12 cellular contexts compared by ENCODE assay signal in genomic region chr14:104844306-104845032, GRCh38. TPM values are rescaled to one million over a fixed set of nuclear protein-coding genes. Genes with fewer than 3 reads are reported as not detected.
A peak's percentile ranks its signal among the peaks of the same experiment; 100 is the strongest.
DNase-seq lines count a peak whose midpoint lies in the region; ATAC-seq and TF ChIP-seq lines count a peak whose summit lies in the region.
"Had no signal": no experiment of that assay in that cellular context is flagged by ENCODE, and none has a peak within 500 bp of the region (broad histone marks: within the 10 kb centered on the region; RNA-seq: fewer than 3 reads in every experiment).

No MANE protein-coding gene starts in this region.

- TF ChIP-seq EP300 in stomach (IDR thresholded peaks at IDR 0.05): no peak

- 45 to 49% methylated on average over 19 to 27 of the region's 27 CpGs for WGBS in endodermal cell (ENCODE audit: insufficient coverage in 1 of 2, insufficient read length in 1 of 2), 2 experiments
- WGBS in stomach, 5 donors: 8 to 18% (median 13%) methylated on average over 23 to 27 of the region's 27 CpGs

- H3K36me3 Mint-ChIP-seq in endodermal cell (ENCODE audit: low read depth): peaks cover 2% of the 10 kb centered on the region
- H3K36me3 Mint-ChIP-seq in naive thymus-derived CD4-positive, alpha-beta T cell: peaks cover 0 to 4% (median 0%) of the 10 kb centered on the region in 5 donors

- TF ChIP-seq CTCF in endodermal cell (conservative IDR thresholded peaks at IDR 0.05) (peak; percentile 37), lower lobe of right lung (IDR thresholded peaks at IDR 0.05) (no peak), stomach (IDR thresholded peaks at IDR 0.05) (no peak), brain microvascular endothelial cell (IDR thresholded peaks at IDR 0.05; ENCODE audit: low read depth, low read length, missing control alignments) (no peak)

- peak; percentile 39 for DNase-seq in DMS53 (lab: John Stamatoyannopoulos, UW)
- no peak for DNase-seq in DMS53 treated with DMSO at 0.1 percent for 48 hours (lab: John Stamatoyannopoulos, UW; ENCODE audit: unreplicated experiment)
- peak; percentile 83 for DNase-seq in endodermal cell
- no peak for DNase-seq in lower lobe of right lung
- no peak for DNase-seq in stomach
- DNase-seq in brain microvascular endothelial cell: no peak
- DNase-seq in naive thymus-derived CD4-positive, alpha-beta T cell: no peak
- DNase-seq: ACHN; stimulated activated naive CD4-positive, alpha-beta T cell treated with Interleukin-2 at 50 U/mL for 16 hours had no signal

- TF ChIP-seq POLR2A in stomach (IDR thresholded peaks at IDR 0.05): no peak

- CTCF ChIA-PET in naive thymus-derived CD4-positive, alpha-beta T cell (lab: Charles Lee): no interaction called here

- no peaks in the 10 kb centered on the region for H3K36me3 ChIP-seq in endodermal cell (ENCODE audit: control insufficient read depth, insufficient read depth, low read length)
- H3K36me3 ChIP-seq in lower lobe of right lung: no peaks in the 10 kb centered on the region
- no peaks in the 10 kb centered on the region for H3K36me3 ChIP-seq in stomach
- H3K36me3 ChIP-seq in brain microvascular endothelial cell (replicated peaks): no peaks in the 10 kb centered on the region
- H3K36me3 ChIP-seq in naive thymus-derived CD4-positive, alpha-beta T cell (ENCODE audit: control insufficient read depth in 2 of 3, insufficient read depth in 3 of 3, low read length in 3 of 3): no peaks in the 10 kb centered on the region

- H3K9ac ChIP-seq in endodermal cell (ENCODE audit: extremely low read depth, low read length, poor library complexity, severe bottlenecking): peak overlapping the region; percentile 51

- peak overlapping the region; percentile 64 for H3K4me3 Mint-ChIP-seq in endodermal cell
- H3K4me3 Mint-ChIP-seq in naive thymus-derived CD4-positive, alpha-beta T cell: peak overlapping the region in 3 of 10 donors; percentile 16 to 79 (median 29)
- H3K4me3 Mint-ChIP-seq: T-helper 1 cell treated with Interleukin-12 subunit alpha and Interleukin-12 subunit beta and Interleukin-4 antibody, amounts not matched to agents 30 μg/mL and 1 μg/mL, for 36 hours had no signal

- in situ Hi-C loops in brain microvascular endothelial cell (cut with HindIII; ENCODE audit: low pct_ligation_motif_present, low sequenced_read_pairs): no loop called here

- H3K4me1 ChIP-seq in endodermal cell (ENCODE audit: control insufficient read depth, insufficient read depth, low read length): peaks cover 10% of the 10 kb centered on the region
- H3K4me1 ChIP-seq in lower lobe of right lung: peaks cover 17% of the 10 kb centered on the region
- H3K4me1 ChIP-seq in stomach: peaks cover 16 to 20% (median 19%) of the 10 kb centered on the region in 4 donors
- no peaks in the 10 kb centered on the region for H3K4me1 ChIP-seq in naive thymus-derived CD4-positive, alpha-beta T cell (ENCODE audit: control insufficient read depth in 2 of 2, insufficient read depth in 2 of 2, low read length in 2 of 2)

- peak overlapping the region; percentile 81 for H3K27ac Mint-ChIP-seq in endodermal cell
- no peak overlapping the region for H3K27ac Mint-ChIP-seq in naive thymus-derived CD4-positive, alpha-beta T cell
- H3K27ac Mint-ChIP-seq: T-helper 1 cell treated with Interleukin-12 subunit alpha and Interleukin-12 subunit beta and Interleukin-4 antibody, amounts not matched to agents 30 μg/mL and 1 μg/mL, for 36 hours had no signal

- H3K27me3 ChIP-seq in endodermal cell (ENCODE audit: control insufficient read depth, insufficient read depth, low read length, poor library complexity, severe bottlenecking) (peaks cover 17% of the 10 kb centered on the region), lower lobe of right lung (ENCODE audit: low read depth) (peaks cover 46% of the 10 kb centered on the region), stomach (peaks cover 2 to 82% (median 44%) of the 10 kb centered on the region in 3 donors), brain microvascular endothelial cell (replicated peaks) (peaks cover 40% of the 10 kb centered on the region)
- peaks cover 0 to 10% of the 10 kb centered on the region in 2 donors for H3K27me3 ChIP-seq in naive thymus-derived CD4-positive, alpha-beta T cell (ENCODE audit: control insufficient read depth in 2 of 2, insufficient read depth in 2 of 2, low read length in 2 of 2)

- intact Hi-C loops in lower lobe of right lung (cut with DNase I) (no loop called here), stomach (cut with DNase I; ENCODE audit: low total_unique reads) (no loop called here)
- intact Hi-C loops in naive thymus-derived CD4-positive, alpha-beta T cell (cut with micrococcal nuclease): no loop called here

- H3K9me3 Mint-ChIP-seq in endodermal cell: peaks cover 6% of the 10 kb centered on the region
- peaks cover 0 to 2% (median 0%) of the 10 kb centered on the region in 11 donors for H3K9me3 Mint-ChIP-seq in naive thymus-derived CD4-positive, alpha-beta T cell
- H3K9me3 Mint-ChIP-seq: T-helper 1 cell treated with Interleukin-12 subunit alpha and Interleukin-12 subunit beta and Interleukin-4 antibody, amounts not matched to agents 30 μg/mL and 1 μg/mL, for 36 hours had no signal

- H3K9me3 ChIP-seq in endodermal cell (ENCODE audit: control insufficient read depth, low read length): no peaks in the 10 kb centered on the region
- H3K9me3 ChIP-seq in lower lobe of right lung: no peaks in the 10 kb centered on the region
- H3K9me3 ChIP-seq in stomach: no peaks in the 10 kb centered on the region
- no peaks in the 10 kb centered on the region for H3K9me3 ChIP-seq in naive thymus-derived CD4-positive, alpha-beta T cell (ENCODE audit: control insufficient read depth in 2 of 3, low read length in 3 of 3)

- peaks cover 13% of the 10 kb centered on the region for H3K4me1 Mint-ChIP-seq in endodermal cell
- peaks cover 0 to 13% (median 4%) of the 10 kb centered on the region in 7 donors for H3K4me1 Mint-ChIP-seq in naive thymus-derived CD4-positive, alpha-beta T cell

- H3K27ac ChIP-seq in endodermal cell (ENCODE audit: low read depth, low read length) (no peak overlapping the region), lower lobe of right lung (no peak overlapping the region), stomach (no peak overlapping the region), brain microvascular endothelial cell (no peak overlapping the region)
- no peak overlapping the region for H3K27ac ChIP-seq in naive thymus-derived CD4-positive, alpha-beta T cell (ENCODE audit: low read depth, low read length)
- H3K27ac ChIP-seq: HL-60 had no signal

- ATAC-seq in lower lobe of right lung (peak; percentile 28 to 31), HG03520 (IDR thresholded peaks at IDR 0.05; ENCODE audit: unreplicated experiment) (no peak)
- ATAC-seq in naive thymus-derived CD4-positive, alpha-beta T cell: no peak

- H3K27me3 Mint-ChIP-seq in endodermal cell (ENCODE audit: insufficient read depth): peaks cover 50% of the 10 kb centered on the region
- H3K27me3 Mint-ChIP-seq in naive thymus-derived CD4-positive, alpha-beta T cell: peaks cover 45 to 66% (median 61%) of the 10 kb centered on the region in 5 donors

- peak overlapping the region; percentile 71 for H3K4me3 ChIP-seq in endodermal cell (ENCODE audit: low read length)
- H3K4me3 ChIP-seq in lower lobe of right lung: peak overlapping the region; percentile 49
- H3K4me3 ChIP-seq in stomach: peak overlapping the region; percentile 36 to 47 (median 39)
- no peak overlapping the region for H3K4me3 ChIP-seq in brain microvascular endothelial cell (ENCODE audit: low read depth, low read length)
- H3K4me3 ChIP-seq in naive thymus-derived CD4-positive, alpha-beta T cell (ENCODE audit: low read length): no peak overlapping the region

- POLR2A ChIA-PET in naive thymus-derived CD4-positive, alpha-beta T cell (lab: Charles Lee): no interaction called here

RNA-seq across cellular contexts. Expression of gene CEP170B, which starts 20.6 kb away (rescaled TPM):
- total RNA-seq in endodermal cell: 10 to 100 TPM; 38.9 to 43.1 TPM
- 13.9 TPM for polyA plus RNA-seq in endodermal cell (2013, experiment 1 of 2)
- 15.1 TPM for polyA plus RNA-seq in endodermal cell (2013, experiment 2 of 2)
- 24.7 TPM for total RNA-seq in lower lobe of right lung
- total RNA-seq in stomach: 100 to 1,000 TPM in 1 of 5 donors, 10 to 100 TPM in 4; 12.7 to 483 (median 46.1) TPM
- polyA plus RNA-seq in stomach: 10 to 100 TPM in 2 of 3 donors, 1 to 10 TPM in 1; 9.6 to 15.4 (median 13.2) TPM
- 1 to 10 TPM in 4 of 5 experiments, under 1 TPM in 1; 1.00 to 4.1 (median 2.5) TPM for total RNA-seq in naive thymus-derived CD4-positive, alpha-beta T cell
- polyA plus RNA-seq in naive thymus-derived CD4-positive, alpha-beta T cell: under 1 TPM; 0.05 TPM

RNA-seq across cellular contexts. Expression of gene ZBTB42, which starts 43.6 kb away (rescaled TPM):
- total RNA-seq in endodermal cell: 1 to 10 TPM; 7.7 to 8.4 TPM
- polyA plus RNA-seq in endodermal cell (2013, experiment 1 of 2): 2.4 TPM
- 2.6 TPM for polyA plus RNA-seq in endodermal cell (2013, experiment 2 of 2)
- total RNA-seq in lower lobe of right lung: 13.1 TPM
- 10 to 100 TPM in 3 of 5 donors, 1 to 10 TPM in 2; 4.7 to 59.7 (median 13.2) TPM for total RNA-seq in stomach
- polyA plus RNA-seq in stomach: 1 to 10 TPM; 4.6 to 7.9 (median 5.5) TPM
- total RNA-seq in naive thymus-derived CD4-positive, alpha-beta T cell: 10 to 100 TPM in 1 of 5 experiments, 1 to 10 TPM in 4; 3.5 to 11.3 (median 5.5) TPM
- polyA plus RNA-seq in naive thymus-derived CD4-positive, alpha-beta T cell: 1 to 10 TPM; 2.1 TPM

RNA-seq across cellular contexts. Expression of gene AKT1, which starts 48.9 kb away (rescaled TPM):
- 100 to 1,000 TPM; 133 to 152 TPM for total RNA-seq in endodermal cell
- polyA plus RNA-seq in endodermal cell (2013, experiment 1 of 2): 103 TPM
- 95.5 TPM for polyA plus RNA-seq in endodermal cell (2013, experiment 2 of 2)
- 154 TPM for total RNA-seq in lower lobe of right lung
- total RNA-seq in stomach: 100 to 1,000 TPM in 4 of 5 donors, 10 to 100 TPM in 1; 85.2 to 292 (median 119) TPM
- polyA plus RNA-seq in stomach: 100 to 1,000 TPM; 100 to 123 (median 107) TPM
- total RNA-seq in naive thymus-derived CD4-positive, alpha-beta T cell: 100 to 1,000 TPM in 1 of 5 experiments, 10 to 100 TPM in 4; 70.4 to 131 (median 88.9) TPM
- 10 to 100 TPM in 1 of 2 donors, 1 to 10 TPM in 1; 6.8 to 12.3 TPM for polyA plus RNA-seq in naive thymus-derived CD4-positive, alpha-beta T cell

Comparison
In these comparisons a context has a peak if more than half of its experiments do, and no peak if none do; other contexts are left out.
1. DNase-seq: peak in DMS53 (single experiment) and endodermal cell (single experiment); none in DMS53 treated with DMSO at 0.1 percent for 48 hours (single experiment), lower lobe of right lung (single experiment), stomach (single experiment), brain microvascular endothelial cell (single experiment) and naive thymus-derived CD4-positive, alpha-beta T cell (0 of 9).
2. H3K4me3 ChIP-seq: peak in endodermal cell (single experiment), lower lobe of right lung (single experiment) and stomach (4 of 4); none in brain microvascular endothelial cell (single experiment) and naive thymus-derived CD4-positive, alpha-beta T cell (single experiment).
3. ATAC-seq: peak in lower lobe of right lung (2 of 2); none in HG03520 (single experiment) and naive thymus-derived CD4-positive, alpha-beta T cell (single experiment).